In genomic region chr3:150292891-150293290, GRCh38 we compare ENCODE assay signal across 21 cellular contexts.
DNase-seq lines count a peak whose midpoint lies in the region; ATAC-seq, FAIRE-seq and TF ChIP-seq lines count a peak whose summit lies in the region.
"Had no signal": no experiment of that assay in that cellular context is flagged by ENCODE, and none has a peak within 500 bp of the region (broad histone marks: within the 10 kb centered on the region; RNA-seq: fewer than 3 reads in every experiment).

No MANE protein-coding gene starts in this region.

- no TSS peak for BruUV-seq in K562 (replicated peaks; lab: Mats Ljungman, UMichigan)

- no peak for TF ChIP-seq EP300 in K562 (IDR thresholded peaks at IDR 0.05; ENCODE audit: low read length)

- in situ Hi-C loops in K562 (cut with MboI), result no loop called here

- POLR2A ChIA-PET in K562 (lab: Yijun Ruan, JAX), result interaction anchor here (1.2 kb wide), 1 partner anchor 164 kb away, joined by 3 read pairs; no protein-coding TSS in a partner anchor

- no peak for TF ChIP-seq CTCF in K562 (IDR thresholded peaks at IDR 0.05 in 2 of 3, conservative IDR thresholded peaks at IDR 0.05 in 1 of 3; ENCODE audit: insufficient read depth in 2 of 3, low read depth in 1 of 3, low read length in 3 of 3)

- H3K27me3 ChIP-seq in K562 (ENCODE audit: control insufficient read depth in 2 of 2, insufficient read depth in 2 of 2, low read length in 2 of 2), result no peaks in the 10 kb centered on the region
- H3K27me3 ChIP-seq: breast epithelium, stomach had no signal

- TF ChIP-seq RAD21 in K562 (CRISPR knock-in tag; conservative IDR thresholded peaks at IDR 0.05 in 1 of 2, IDR thresholded peaks at IDR 0.05 in 1 of 2), result no peak

- no peak for ATAC-seq in K562
- ATAC-seq in HG03135 (IDR thresholded peaks at IDR 0.05; ENCODE audit: unreplicated experiment), result no peak
- ATAC-seq: A549, GM23338 had no signal

- H3K9me3 ChIP-seq in K562 (replicated peaks; ENCODE audit: control insufficient read depth, insufficient read depth, low read depth, low read length), result no peaks in the 10 kb centered on the region
- H3K9me3 ChIP-seq: A549, breast epithelium, stomach had no signal

- H3K36me3 ChIP-seq in K562 (ENCODE audit: control insufficient read depth, insufficient read depth, low read length), result no peaks in the 10 kb centered on the region
- H3K36me3 ChIP-seq: breast epithelium, stomach had no signal

- no peak for TF ChIP-seq POLR2A in K562 (conservative IDR thresholded peaks at IDR 0.05)

- intact Hi-C loops in K562 (cut with micrococcal nuclease), result no loop called here

- CTCF ChIA-PET in K562 (lab: Yijun Ruan, JAX; ENCODE audit: low intra/inter-chr PET ratio), result no interaction called here

- no peaks in the 10 kb centered on the region for H4K20me1 ChIP-seq in K562 (replicated peaks; ENCODE audit: control insufficient read depth, insufficient read depth, low read length)

- H3K4me1 ChIP-seq in K562 (replicated peaks in 1 of 2; ENCODE audit: control insufficient read depth in 2 of 2, insufficient read depth in 2 of 2, low read length in 2 of 2), result no peaks in the 10 kb centered on the region; a peak in 1 of 5 replicates
- H3K4me1 ChIP-seq: A549, breast epithelium had no signal

- WGBS in K562 (ENCODE audit: insufficient coverage, low coverage, missing lambda C conversion rate), result 18% methylated on average over 4 of the region's 4 CpGs

- DNase-seq in AG08396 (ENCODE audit: low spot score), result peak; percentile 52
- DNase-seq in HS-27A (ENCODE audit: low read depth), result peak; percentile 84
- no peak for DNase-seq in K562 (ENCODE audit: extremely low read depth in 1 of 4, low spot score in 3 of 4)
- DNase-seq in hepatic stellate cell (ENCODE audit: low spot score), result peak; percentile 16
- DNase-seq in NCI-H2029 treated with DMSO at 0.1 percent for 48 hours (lab: John Stamatoyannopoulos, UW), result no peak
- no peak for DNase-seq in NCI-H2029 (lab: John Stamatoyannopoulos, UW)
- DNase-seq in A172 (ENCODE audit: low spot score), result no peak
- DNase-seq: activated naive CD4-positive, alpha-beta T cell treated with anti-CD3 and anti-CD28 coated beads, Interleukin-2, amount 10 ng/mL, durations not matched to agents 7 days and 5 days; activated T-cell treated with anti-CD3 and anti-CD28 coated beads, Interleukin-2, amount 50 U/mL, for 1 hour; hypothalamus; Karpas-422; kidney glomerular epithelial cell; NCI-H1436; NCI-H2227 treated with DMSO at 0.1 percent for 48 hours; stomach had no signal

- no peak for FAIRE-seq in K562 (lab: Jason Lieb, UNC)
- FAIRE-seq: A549, G401.6, TTC549 had no signal

- H3K4me2 ChIP-seq in K562 (ENCODE audit: insufficient read depth, low read length), result no peak overlapping the region
- H3K4me2 ChIP-seq: A549, GM23338 had no signal

- H3K79me2 ChIP-seq in K562 (ENCODE audit: control insufficient read depth, insufficient read depth, low read length), result no peaks in the 10 kb centered on the region

- no peak overlapping the region for H3K27ac ChIP-seq in K562 (ENCODE audit: extremely low read depth, low read depth, low read length)
- H3K27ac ChIP-seq: A549, breast epithelium, stomach had no signal

- 0 out of 2 replicates have a peak overlapping the region, but pooled peaks have one; percentile 3 for H2AFZ ChIP-seq in K562 (ENCODE audit: low read depth, low read length)

- no peak overlapping the region for H3K4me3 ChIP-seq in K562
- H3K4me3 ChIP-seq: A549, breast epithelium, GM23338, stomach had no signal

- H3K9ac ChIP-seq in K562 (ENCODE audit: insufficient read depth in 1 of 2, low read depth in 2 of 2, low read length in 2 of 2), result no peak overlapping the region

- H3K9me1 ChIP-seq in K562 (ENCODE audit: control insufficient read depth, insufficient read depth, low read length), result no peaks in the 10 kb centered on the region

TF ChIP-seq in K562, 482 proteins besides CTCF, POLR2A, EP300 and RAD21:
- TF ChIP-seq BACH1 (tag; IDR thresholded peaks at IDR 0.05) (no peak), NR2C2 (CRISPR knock-in tag; IDR thresholded peaks at IDR 0.05) (no peak), NR2C2 (tag; IDR thresholded peaks at IDR 0.05) (no peak), CTBP1 (IDR thresholded peaks at IDR 0.05; ENCODE audit: borderline replicate concordance) (no peak), CCAR2 (IDR thresholded peaks at IDR 0.05; ENCODE audit: low read depth, low read length) (no peak), RBM39 (optimal IDR thresholded peaks at IDR 0.05; ENCODE audit: low read depth, low read length) (no peak), NCOR1 (IDR thresholded peaks at IDR 0.05) (no peak), CHCHD3 (CRISPR knock-in tag; IDR thresholded peaks at IDR 0.05) (no peak), ZFP36 (IDR thresholded peaks at IDR 0.05; ENCODE audit: low read depth, low read length, partially characterized antibody) (no peak), ZNF75A (CRISPR knock-in tag; IDR thresholded peaks at IDR 0.05) (no peak), ESRRB (CRISPR knock-in tag; IDR thresholded peaks at IDR 0.05; ENCODE audit: borderline replicate concordance) (no peak), HDAC1 (IDR thresholded peaks at IDR 0.05) (no peak), ZNF140 (CRISPR knock-in tag; IDR thresholded peaks at IDR 0.05) (no peak), NONO (IDR thresholded peaks at IDR 0.05; ENCODE audit: low read depth in 2 of 2, low read length in 1 of 2) (no peak), MLX (CRISPR knock-in tag; conservative IDR thresholded peaks at IDR 0.05) (no peak)
- TF ChIP-seq, protein P1, sequence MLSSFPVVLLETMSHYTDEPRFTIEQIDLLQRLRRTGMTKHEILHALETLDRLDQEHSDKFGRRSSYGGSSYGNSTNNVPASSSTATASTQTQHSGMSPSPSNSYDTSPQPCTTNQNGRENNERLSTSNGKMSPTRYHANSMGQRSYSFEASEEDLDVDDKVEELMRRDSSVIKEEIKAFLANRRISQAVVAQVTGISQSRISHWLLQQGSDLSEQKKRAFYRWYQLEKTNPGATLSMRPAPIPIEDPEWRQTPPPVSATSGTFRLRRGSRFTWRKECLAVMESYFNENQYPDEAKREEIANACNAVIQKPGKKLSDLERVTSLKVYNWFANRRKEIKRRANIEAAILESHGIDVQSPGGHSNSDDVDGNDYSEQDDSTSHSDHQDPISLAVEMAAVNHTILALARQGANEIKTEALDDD (IDR thresholded peaks at IDR 0.05), result no peak

Comparison
In these comparisons a context has a peak if more than half of its experiments do, and no peak if none do; other contexts are left out.
1. DNase-seq: peak in AG08396 (single experiment), HS-27A (single experiment) and hepatic stellate cell (single experiment); none in K562 (0 of 4), NCI-H2029 treated with DMSO at 0.1 percent for 48 hours (single experiment), NCI-H2029 (single experiment) and A172 (single experiment).